25 cellular contexts compared by ENCODE assay signal in genomic region chr11:21931436-21932101, GRCh38.
"Had no signal": no experiment of that assay in that cellular context is flagged by ENCODE, and none has a peak within 500 bp of the region (broad histone marks: within the 10 kb centered on the region; RNA-seq: fewer than 3 reads in every experiment).

No MANE protein-coding gene starts in this region.

- H3K27me3 ChIP-seq: gastroesophageal sphincter, heart left ventricle, hepatocyte, left lung, neural progenitor cell, right atrium auricular region, sigmoid colon, stomach, thyroid gland, vagina had no signal

- FAIRE-seq: kidney had no signal

- H3K79me2 ChIP-seq: hepatocyte, parathyroid adenoma had no signal

- H2AFZ ChIP-seq: hepatocyte, neural progenitor cell, parathyroid adenoma had no signal

- H3K4me2 ChIP-seq: hepatocyte, neural progenitor cell had no signal

- DNase-seq: dermis blood vessel endothelial cell; effector memory CD4-positive, alpha-beta T cell; foreskin fibroblast; heart left ventricle; kidney; left cardiac atrium; left lung; mammary epithelial cell; mesendoderm; midbrain; naive thymus-derived CD4-positive, alpha-beta T cell; sigmoid colon; stimulated activated CD4-positive, alpha-beta T cell treated with anti-CD3 and anti-CD28 coated beads, Interleukin-2, amount 100 ng/mL, for 24 hours; stimulated activated CD4-positive, alpha-beta T cell treated with anti-CD3 and anti-CD28 coated beads, Interleukin-4, amount 100 ng/mL, for 24 hours; stimulated activated naive CD4-positive, alpha-beta T cell treated with Interleukin-2 at 50 U/mL for 16 hours; stomach; thyroid gland had no signal

- H3K9ac ChIP-seq: neural progenitor cell, parathyroid adenoma had no signal

- ATAC-seq: gastroesophageal sphincter; heart left ventricle; left cardiac atrium; left lung; naive thymus-derived CD4-positive, alpha-beta T cell; stimulated activated effector memory CD8-positive, alpha-beta T cell treated with anti-CD3 and anti-CD28 coated beads, Interleukin-12 subunit alpha, Interleukin-12 subunit beta, amount 100 ng/mL, for 72 hours had no signal

- H3K4me1 ChIP-seq: gastroesophageal sphincter, heart left ventricle, left lung, neural progenitor cell, parathyroid adenoma, right atrium auricular region, sigmoid colon, stomach, vagina had no signal

- H3K4me3 ChIP-seq: coronary artery, gastroesophageal sphincter, heart left ventricle, hepatocyte, left lung, neural progenitor cell, right atrium auricular region, sigmoid colon, stomach, thyroid gland, vagina had no signal

- H3K9me3 ChIP-seq: gastroesophageal sphincter, heart left ventricle, left lung, right atrium auricular region, sigmoid colon, stomach, thyroid gland, vagina had no signal

- H3K27ac ChIP-seq: coronary artery, gastroesophageal sphincter, heart left ventricle, hepatocyte, left lung, neural progenitor cell, parathyroid adenoma, right atrium auricular region, sigmoid colon, stomach, thyroid gland, vagina had no signal

- H3K36me3 ChIP-seq: gastroesophageal sphincter, heart left ventricle, left lung, neural progenitor cell, right atrium auricular region, sigmoid colon, stomach, thyroid gland, vagina had no signal
